Comparison of ENCODE assay signal across 22 cellular contexts in genomic region chr11:68685656-68686380, GRCh38. TPM values are rescaled to one million over a fixed set of nuclear protein-coding genes. Genes with fewer than 3 reads are reported as not detected.
DNase-seq lines count a peak whose midpoint lies in the region; ATAC-seq and TF ChIP-seq lines count a peak whose summit lies in the region.
"Had no signal": no experiment of that assay in that cellular context is flagged by ENCODE, and none has a peak within 500 bp of the region (broad histone marks: within the 10 kb centered on the region; RNA-seq: fewer than 3 reads in every experiment).

No MANE protein-coding gene starts in this region.

- peaks cover 13% of the 10 kb centered on the region for H3K4me1 Mint-ChIP-seq in activated naive CD4-positive, alpha-beta T cell treated with anti-CD3 and anti-CD28 coated beads for 36 hours (ENCODE audit: low read depth)
- peaks cover 22% of the 10 kb centered on the region for H3K4me1 Mint-ChIP-seq in T-helper 17 cell
- peaks cover 22% of the 10 kb centered on the region for H3K4me1 Mint-ChIP-seq in stimulated activated naive CD8-positive, alpha-beta T cell treated with anti-CD3 and anti-CD28 coated beads, Interleukin-15, amount 100 ng/mL, for 72 hours
- H3K4me1 Mint-ChIP-seq in HFFc6 (ENCODE audit: low read depth), result peaks cover 12% of the 10 kb centered on the region; the same call in 1 of the 2 replicates

- TF ChIP-seq CTCF in HFFc6 (IDR thresholded peaks at IDR 0.05), result no peak

- DNase-seq in activated naive CD4-positive, alpha-beta T cell treated with anti-CD3 and anti-CD28 coated beads for 36 hours, result no peak
- no peak for DNase-seq in activated naive CD4-positive, alpha-beta T cell treated with anti-CD3 and anti-CD28 coated beads, Interleukin-2, amount 50 U/mL, for 16 hours
- no peak for DNase-seq in T-helper 17 cell
- no peak for DNase-seq in stimulated activated naive CD8-positive, alpha-beta T cell treated with anti-CD3 and anti-CD28 coated beads, Interleukin-15, amount 100 ng/mL, for 72 hours
- no peak for DNase-seq in G401 (ENCODE audit: low spot score)
- DNase-seq in HFFc6, result no peak
- DNase-seq: activated CD8-positive, alpha-beta memory T cell treated with anti-CD3 and anti-CD28 coated beads, Interleukin-2, amount 10 ng/mL, durations not matched to agents 7 days and 5 days; brain microvascular endothelial cell; CD4-positive, CD25-positive, alpha-beta regulatory T cell; erythroblast; MM.1S; naive B cell; NCI-H1694 treated with DMSO at 0.1 percent for 48 hours; T-cell; uterus had no signal

- H3K9me3 Mint-ChIP-seq in activated naive CD4-positive, alpha-beta T cell treated with anti-CD3 and anti-CD28 coated beads for 36 hours, result no peaks in the 10 kb centered on the region
- no peaks in the 10 kb centered on the region for H3K9me3 Mint-ChIP-seq in stimulated activated naive CD8-positive, alpha-beta T cell treated with anti-CD3 and anti-CD28 coated beads, Interleukin-15, amount 100 ng/mL, for 72 hours
- H3K9me3 Mint-ChIP-seq in HFFc6, result no peaks in the 10 kb centered on the region
- H3K9me3 Mint-ChIP-seq: activated naive CD4-positive, alpha-beta T cell treated with anti-CD3 and anti-CD28 coated beads, Interleukin-2, amount 50 U/mL, for 72 hours; CD4-positive, CD25-positive, alpha-beta regulatory T cell; dendritic cell treated with granulocyte-macrophage colony-stimulating factor and Interleukin-4, amounts not matched to agents 40 ng/mL and 50 ng/mL, for 4 days; T-cell had no signal

- no peaks in the 10 kb centered on the region for H3K9me3 ChIP-seq in T-helper 17 cell (ENCODE audit: control insufficient read depth, low read length, poor library complexity, severe bottlenecking)
- peaks cover 4% of the 10 kb centered on the region for H3K9me3 ChIP-seq in iPS-18c (ENCODE audit: control insufficient read depth, insufficient read depth, low read length)
- H3K9me3 ChIP-seq: gastroesophageal sphincter, uterus had no signal

- ATAC-seq in T-helper 17 cell (no peak), HG02588 (IDR thresholded peaks at IDR 0.05; ENCODE audit: unreplicated experiment) (no peak)
- no peak for ATAC-seq in stimulated activated naive CD8-positive, alpha-beta T cell treated with anti-CD3 and anti-CD28 coated beads, Interleukin-15, amount 100 ng/mL, for 72 hours
- ATAC-seq: activated CD8-positive, alpha-beta memory T cell treated with anti-CD3 and anti-CD28 coated beads, Interleukin-2, amount 10 ng/mL, durations not matched to agents 7 days and 5 days; gastroesophageal sphincter; HepG2 had no signal

- peak overlapping the region; percentile 25 for H3K4me3 Mint-ChIP-seq in activated naive CD4-positive, alpha-beta T cell treated with anti-CD3 and anti-CD28 coated beads for 36 hours
- H3K4me3 Mint-ChIP-seq in T-helper 17 cell, result peak overlapping the region; percentile 84
- H3K4me3 Mint-ChIP-seq in stimulated activated naive CD8-positive, alpha-beta T cell treated with anti-CD3 and anti-CD28 coated beads, Interleukin-15, amount 100 ng/mL, for 72 hours, result peak overlapping the region; percentile 30 to 53
- no peak overlapping the region; the same call in 1 of the 2 replicates for H3K4me3 Mint-ChIP-seq in HFFc6
- H3K4me3 Mint-ChIP-seq: activated CD8-positive, alpha-beta memory T cell treated with anti-CD3 and anti-CD28 coated beads, Interleukin-2, amount 10 ng/mL, durations not matched to agents 7 days and 5 days; dendritic cell treated with granulocyte-macrophage colony-stimulating factor and Interleukin-4, amounts not matched to agents 40 ng/mL and 50 ng/mL, for 4 days had no signal

- H3K36me3 Mint-ChIP-seq in activated naive CD4-positive, alpha-beta T cell treated with anti-CD3 and anti-CD28 coated beads for 36 hours (ENCODE audit: low read depth), result no peaks in the 10 kb centered on the region
- peaks cover 8% of the 10 kb centered on the region for H3K36me3 Mint-ChIP-seq in T-helper 17 cell (ENCODE audit: low read depth)
- H3K36me3 Mint-ChIP-seq in HFFc6 (ENCODE audit: low read depth), result no peaks in the 10 kb centered on the region
- H3K36me3 Mint-ChIP-seq: activated CD8-positive, alpha-beta memory T cell treated with anti-CD3 and anti-CD28 coated beads, Interleukin-2, amount 10 ng/mL, durations not matched to agents 7 days and 5 days; activated naive CD4-positive, alpha-beta T cell treated with anti-CD3 and anti-CD28 coated beads, Interleukin-2, amount 50 U/mL, for 72 hours; CD4-positive, CD25-positive, alpha-beta regulatory T cell; T-cell had no signal

- CTCF ChIA-PET in activated naive CD4-positive, alpha-beta T cell treated with anti-CD3 and anti-CD28 coated beads for 36 hours (lab: Charles Lee), result no interaction called here

- H3K4me3 ChIP-seq in iPS-18c (ENCODE audit: insufficient read depth, low read depth, low read length), result peak overlapping the region; percentile 60; the same call in 1 of the 2 replicates
- H3K4me3 ChIP-seq: lung, uterus had no signal

- H3K27ac Mint-ChIP-seq in activated naive CD4-positive, alpha-beta T cell treated with anti-CD3 and anti-CD28 coated beads for 36 hours, result no peak overlapping the region
- H3K27ac Mint-ChIP-seq in T-helper 17 cell (no peak overlapping the region), HFFc6 (no peak overlapping the region)
- H3K27ac Mint-ChIP-seq in stimulated activated naive CD8-positive, alpha-beta T cell treated with anti-CD3 and anti-CD28 coated beads, Interleukin-15, amount 100 ng/mL, for 72 hours, result no peak overlapping the region
- H3K27ac Mint-ChIP-seq: activated CD8-positive, alpha-beta memory T cell treated with anti-CD3 and anti-CD28 coated beads, Interleukin-2, amount 10 ng/mL, durations not matched to agents 7 days and 5 days; activated naive CD4-positive, alpha-beta T cell treated with anti-CD3 and anti-CD28 coated beads, Interleukin-2, amount 50 U/mL, for 72 hours; CD4-positive, CD25-positive, alpha-beta regulatory T cell; dendritic cell treated with granulocyte-macrophage colony-stimulating factor and Interleukin-4, amounts not matched to agents 40 ng/mL and 50 ng/mL, for 4 days; naive B cell; T-cell had no signal

- intact Hi-C loops in activated naive CD4-positive, alpha-beta T cell treated with anti-CD3 and anti-CD28 coated beads for 36 hours (cut with micrococcal nuclease), result no loop called here

- H3K27me3 Mint-ChIP-seq in activated naive CD4-positive, alpha-beta T cell treated with anti-CD3 and anti-CD28 coated beads for 36 hours (ENCODE audit: low read depth), result peaks cover 27% of the 10 kb centered on the region
- H3K27me3 Mint-ChIP-seq in T-helper 17 cell (peaks cover 44% of the 10 kb centered on the region), HFFc6 (ENCODE audit: insufficient read depth) (peaks cover 35% of the 10 kb centered on the region)
- H3K27me3 Mint-ChIP-seq in stimulated activated naive CD8-positive, alpha-beta T cell treated with anti-CD3 and anti-CD28 coated beads, Interleukin-15, amount 100 ng/mL, for 72 hours, result peaks cover 70% of the 10 kb centered on the region

- in situ Hi-C loops in G401 (cut with HindIII; ENCODE audit: low sequenced_read_pairs), result no loop called here

RNA-seq across cellular contexts. Expression of gene GAL, which starts 1.5 kb away (rescaled TPM):
- total RNA-seq in activated naive CD4-positive, alpha-beta T cell treated with anti-CD3 and anti-CD28 coated beads for 36 hours, result 1 to 10 TPM; 3.6 to 3.9 TPM
- not detected for total RNA-seq in T-helper 17 cell
- not detected in 2 replicates for total RNA-seq in G401 (2014; rRNA removed; shearing (Covaris generic))
- 10 to 100 TPM in 2 of 6 experiments, 1 to 10 TPM in 1, under 1 TPM in 3; 0.60 to 12.9 (median 1.0) TPM for total RNA-seq in HFFc6 (2021; fragmentation: NEBNext Ultra II Directional; extraction: Animal tissue kit (Norgen Biotek cat#: 25700))
- total RNA-seq: activated CD8-positive, alpha-beta memory T cell treated with anti-CD3 and anti-CD28 coated beads, Interleukin-2, amount 10 ng/mL, durations not matched to agents 7 days and 5 days; CD4-positive, CD25-positive, alpha-beta regulatory T cell; HepG2 had no signal
